In the genomic region with DNA sequence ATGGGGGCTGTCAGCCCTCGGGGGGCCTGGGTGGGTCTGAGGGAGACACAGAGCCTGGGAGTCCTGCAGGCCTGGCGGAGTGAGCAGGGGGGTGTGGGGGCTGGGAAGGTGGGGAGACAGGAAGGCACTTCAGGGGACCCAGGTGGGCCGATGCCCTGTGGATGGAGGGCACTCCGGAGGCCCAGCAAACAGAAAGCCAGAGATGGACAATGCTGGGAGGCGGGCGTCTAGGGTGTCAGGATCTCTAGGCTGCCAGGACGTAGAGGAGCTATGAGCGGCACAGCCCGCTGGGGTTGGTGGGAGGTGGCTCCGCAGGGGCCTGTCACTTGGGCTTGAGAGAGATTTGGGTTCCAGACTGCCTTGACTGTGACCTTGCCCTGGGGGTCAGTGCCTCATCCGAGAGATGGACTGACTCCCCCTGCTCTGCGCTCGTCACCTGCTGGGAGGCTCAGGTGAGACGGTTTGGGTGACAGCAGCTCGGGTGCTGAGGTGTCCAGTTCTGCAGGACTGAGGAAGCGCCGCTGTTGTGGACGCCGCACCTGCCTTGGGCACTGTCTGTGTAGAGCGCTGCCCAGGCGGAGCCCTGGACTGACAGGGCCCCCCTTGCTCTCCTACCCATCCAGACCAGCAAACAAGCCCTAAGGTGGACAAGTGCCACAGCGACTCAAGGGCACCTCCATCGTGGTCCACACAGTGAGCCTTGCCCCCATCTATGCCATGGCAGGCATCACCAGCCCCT, we compare ENCODE assay signal across 16 cellular contexts.
"Had no signal": no experiment of that assay in that cellular context is flagged by ENCODE, and none has a peak within 500 bp of the region (broad histone marks: within the 10 kb centered on the region; RNA-seq: fewer than 3 reads in every experiment).

No MANE protein-coding gene starts in this region.

- H3K9me3 Mint-ChIP-seq: activated T-helper 17 cell treated with anti-CD3 and anti-CD28 coated beads, Interleukin-2, amount 50 U/mL, for 72 hours; dendritic cell treated with granulocyte-macrophage colony-stimulating factor and Interleukin-4, amounts not matched to agents 40 ng/mL and 50 ng/mL, for 4 days; natural killer cell had no signal

- ATAC-seq: activated T-helper 17 cell treated with anti-CD3 and anti-CD28 coated beads, Interleukin-2, amount 50 U/mL, for 72 hours; natural killer cell; right lobe of liver had no signal

- DNase-seq: activated CD4-positive, alpha-beta T cell treated with anti-CD3 and anti-CD28 coated beads for 48 hours; activated CD8-positive, alpha-beta memory T cell treated with anti-CD3 and anti-CD28 coated beads for 24 hours; activated naive CD4-positive, alpha-beta T cell treated with anti-CD3 and anti-CD28 coated beads for 36 hours; erythroblast; hypothalamus; mammary epithelial cell; natural killer cell; nucleus accumbens; stimulated activated CD4-positive, alpha-beta T cell treated with anti-CD3 and anti-CD28 coated beads, Interleukin-4, amount 100 ng/mL, for 24 hours; T-helper 1 cell; thyroid gland had no signal

- H3K4me3 Mint-ChIP-seq: activated naive CD4-positive, alpha-beta T cell treated with anti-CD3 and anti-CD28 coated beads for 36 hours; activated T-helper 17 cell treated with anti-CD3 and anti-CD28 coated beads, Interleukin-2, amount 50 U/mL, for 72 hours; brain; dendritic cell treated with granulocyte-macrophage colony-stimulating factor and Interleukin-4, amounts not matched to agents 40 ng/mL and 50 ng/mL, for 4 days; natural killer cell had no signal

- H3K27ac Mint-ChIP-seq: activated naive CD4-positive, alpha-beta T cell treated with anti-CD3 and anti-CD28 coated beads for 36 hours; activated T-helper 17 cell treated with anti-CD3 and anti-CD28 coated beads, Interleukin-2, amount 50 U/mL, for 72 hours; dendritic cell treated with granulocyte-macrophage colony-stimulating factor and Interleukin-4, amounts not matched to agents 40 ng/mL and 50 ng/mL, for 4 days; natural killer cell had no signal

- H3K4me3 ChIP-seq: prostate gland, right lobe of liver, thyroid gland had no signal

- H3K27me3 Mint-ChIP-seq: brain had no signal

- H3K4me1 ChIP-seq: prostate gland, right lobe of liver had no signal

- H3K36me3 Mint-ChIP-seq: brain, natural killer cell had no signal

- H3K36me3 ChIP-seq: prostate gland, right lobe of liver, thyroid gland had no signal

- H3K27me3 ChIP-seq: right lobe of liver, thyroid gland had no signal

- H3K9me3 ChIP-seq: prostate gland, right lobe of liver, thyroid gland had no signal

- H3K27ac ChIP-seq: prostate gland, right lobe of liver, thyroid gland had no signal
